ENCODE assay signal across 9 cellular contexts in genomic region chr1:43978264-43978550, GRCh38. TPM values are rescaled to one million over a fixed set of nuclear protein-coding genes. Genes with fewer than 3 reads are reported as not detected.
DNase-seq lines count a peak whose midpoint lies in the region; ATAC-seq and TF ChIP-seq lines count a peak whose summit lies in the region.
"Had no signal": no experiment of that assay in that cellular context is flagged by ENCODE, and none has a peak within 500 bp of the region (broad histone marks: within the 10 kb centered on the region; RNA-seq: fewer than 3 reads in every experiment).

No MANE protein-coding gene starts in this region.

- H3K36me3 ChIP-seq in liver (ENCODE audit: control insufficient read depth in 4 of 4, insufficient read depth in 3 of 4, low read depth in 1 of 4, low read length in 3 of 4) = peaks cover 0 to 13% (median 8%) of the 10 kb centered on the region in 4 donors

- peaks cover 53% of the 10 kb centered on the region for H3K4me1 Mint-ChIP-seq in stimulated activated naive CD8-positive, alpha-beta T cell treated with anti-CD3 and anti-CD28 coated beads, Interleukin-15, Interleukin-2, amounts not matched to agents 100 ng/mL and 50 ng/mL, for 24 hours (ENCODE audit: low read depth)
- H3K4me1 Mint-ChIP-seq in activated T-helper 17 cell treated with anti-CD3 and anti-CD28 coated beads, Interleukin-2, amount 50 U/mL, for 72 hours = peaks cover 47% of the 10 kb centered on the region

- H3K9ac ChIP-seq in liver (ENCODE audit: low read depth in 1 of 2, low read length in 2 of 2) = no peak overlapping the region

- H3K27me3 Mint-ChIP-seq in stimulated activated naive CD8-positive, alpha-beta T cell treated with anti-CD3 and anti-CD28 coated beads, Interleukin-15, Interleukin-2, amounts not matched to agents 100 ng/mL and 50 ng/mL, for 24 hours = no peaks in the 10 kb centered on the region
- H3K27me3 Mint-ChIP-seq in activated T-helper 17 cell treated with anti-CD3 and anti-CD28 coated beads, Interleukin-2, amount 50 U/mL, for 72 hours = no peaks in the 10 kb centered on the region

- no peak for TF ChIP-seq CTCF in liver (IDR thresholded peaks at IDR 0.05; ENCODE audit: low read depth, low read length, missing input control)

- no peak overlapping the region for H3K27ac Mint-ChIP-seq in stimulated activated naive CD8-positive, alpha-beta T cell treated with anti-CD3 and anti-CD28 coated beads, Interleukin-15, Interleukin-2, amounts not matched to agents 100 ng/mL and 50 ng/mL, for 24 hours
- H3K27ac Mint-ChIP-seq in activated T-helper 17 cell treated with anti-CD3 and anti-CD28 coated beads, Interleukin-2, amount 50 U/mL, for 72 hours = peak overlapping the region; percentile 71

- peaks cover 46% of the 10 kb centered on the region for H3K36me3 Mint-ChIP-seq in stimulated activated naive CD8-positive, alpha-beta T cell treated with anti-CD3 and anti-CD28 coated beads, Interleukin-15, Interleukin-2, amounts not matched to agents 100 ng/mL and 50 ng/mL, for 24 hours (ENCODE audit: low read depth)
- H3K36me3 Mint-ChIP-seq in activated T-helper 17 cell treated with anti-CD3 and anti-CD28 coated beads, Interleukin-2, amount 50 U/mL, for 72 hours (ENCODE audit: low read depth) = peaks cover 56% of the 10 kb centered on the region

- no peaks in the 10 kb centered on the region for H3K9me3 ChIP-seq in liver (ENCODE audit: control insufficient read depth in 4 of 4, low read length in 3 of 4)
- H3K9me3 ChIP-seq: esophagus squamous epithelium had no signal

- H3K27me3 ChIP-seq in liver (ENCODE audit: control insufficient read depth in 4 of 4, insufficient read depth in 4 of 4, low read length in 3 of 4) = no peaks in the 10 kb centered on the region
- H3K27me3 ChIP-seq: esophagus squamous epithelium had no signal

- WGBS in liver = 27% methylated on average over 5 of the region's 5 CpGs

- no peak for DNase-seq in stimulated activated naive CD8-positive, alpha-beta T cell treated with anti-CD3 and anti-CD28 coated beads, Interleukin-15, Interleukin-2, amounts not matched to agents 100 U/mL and 50 U/mL, for 24 hours
- DNase-seq in hypothalamus (lab: John Stamatoyannopoulos, UW) (no peak), NCI-H128 (lab: John Stamatoyannopoulos, UW; ENCODE audit: unreplicated experiment) (no peak), Ammon's horn (ENCODE audit: low spot score) (no peak)
- DNase-seq in activated CD4-positive, alpha-beta T cell treated with anti-CD3 and anti-CD28 coated beads, Interleukin-2, amount 50 U/mL, for 4 hours = no peak
- DNase-seq: esophagus squamous epithelium had no signal

- TF ChIP-seq RAD21 in liver (IDR thresholded peaks at IDR 0.05) = no peak

- H3K4me3 ChIP-seq in liver (ENCODE audit: low read depth in 1 of 3, low read length in 3 of 3) = peak overlapping the region in 1 of 3 donors; percentile 75

- peak overlapping the region; percentile 43 to 72 for H3K27ac ChIP-seq in liver (ENCODE audit: low read depth in 1 of 2, low read length in 2 of 2)

- no peak for ATAC-seq in stimulated activated naive CD8-positive, alpha-beta T cell treated with anti-CD3 and anti-CD28 coated beads, Interleukin-15, Interleukin-2, amounts not matched to agents 100 U/mL and 50 U/mL, for 24 hours
- ATAC-seq in activated T-helper 17 cell treated with anti-CD3 and anti-CD28 coated beads, Interleukin-2, amount 50 U/mL, for 72 hours (replicated peaks) = no peak

- H3K9me3 Mint-ChIP-seq in stimulated activated naive CD8-positive, alpha-beta T cell treated with anti-CD3 and anti-CD28 coated beads, Interleukin-15, Interleukin-2, amounts not matched to agents 100 ng/mL and 50 ng/mL, for 24 hours = no peaks in the 10 kb centered on the region
- no peaks in the 10 kb centered on the region for H3K9me3 Mint-ChIP-seq in activated T-helper 17 cell treated with anti-CD3 and anti-CD28 coated beads, Interleukin-2, amount 50 U/mL, for 72 hours

- H3K4me1 ChIP-seq in liver (ENCODE audit: control insufficient read depth in 4 of 4, insufficient read depth in 4 of 4, low read length in 3 of 4) = peaks cover 9 to 58% (median 45%) of the 10 kb centered on the region in 4 donors

- peak overlapping the region; percentile 84 for H3K4me3 Mint-ChIP-seq in stimulated activated naive CD8-positive, alpha-beta T cell treated with anti-CD3 and anti-CD28 coated beads, Interleukin-15, Interleukin-2, amounts not matched to agents 100 ng/mL and 50 ng/mL, for 24 hours
- H3K4me3 Mint-ChIP-seq in activated T-helper 17 cell treated with anti-CD3 and anti-CD28 coated beads, Interleukin-2, amount 50 U/mL, for 72 hours = peak overlapping the region; percentile 97

TF ChIP-seq in liver, 16 proteins besides CTCF, POLR2A, EP300 and RAD21:
- TF ChIP-seq TAF1 (conservative IDR thresholded peaks at IDR 0.05) = no peak
- TF ChIP-seq HNF4G (IDR thresholded peaks at IDR 0.05) = no peak
- peak; percentile 47 to 53 for TF ChIP-seq HNF4A (conservative IDR thresholded peaks at IDR 0.05)
- TF ChIP-seq SP1 (IDR thresholded peaks at IDR 0.05) = peak; percentile 29
- peak in 1 of 2 donors; percentile 38 for TF ChIP-seq RXRA (IDR thresholded peaks at IDR 0.05)
- no peak for TF ChIP-seq GABPA (IDR thresholded peaks at IDR 0.05 in 1 of 2, conservative IDR thresholded peaks at IDR 0.05 in 1 of 2)
- no peak for TF ChIP-seq FOXA2 (IDR thresholded peaks at IDR 0.05)
- no peak for TF ChIP-seq ATF3 (IDR thresholded peaks at IDR 0.05)
- TF ChIP-seq MAX (IDR thresholded peaks at IDR 0.05) = no peak
- no peak for TF ChIP-seq JUND (IDR thresholded peaks at IDR 0.05)
- peak in 1 of 2 donors; percentile 19 for TF ChIP-seq EGR1 (IDR thresholded peaks at IDR 0.05; ENCODE audit: low read depth in 2 of 2)

RNA-seq across cellular contexts. Expression of gene B4GALT2, which starts 0.8 kb away (rescaled TPM):
- 10 to 100 TPM; 18.5 to 34.4 TPM for total RNA-seq in activated T-helper 17 cell treated with anti-CD3 and anti-CD28 coated beads, Interleukin-2, amount 50 U/mL, for 72 hours
- 10 to 100 TPM; 12.8 to 19.4 TPM for total RNA-seq in liver
- polyA plus RNA-seq in liver = 10 to 100 TPM in 1 of 2 donors, 1 to 10 TPM in 1; 2.9 to 31.5 TPM

RNA-seq across cellular contexts. Expression of gene ATP6V0B, which starts 3.4 kb away (rescaled TPM):
- total RNA-seq in activated T-helper 17 cell treated with anti-CD3 and anti-CD28 coated beads, Interleukin-2, amount 50 U/mL, for 72 hours = 100 to 1,000 TPM in 1 of 2 donors, 10 to 100 TPM in 1; 80.1 to 183 TPM
- total RNA-seq in liver = 10 to 100 TPM; 69.5 to 99.5 TPM
- 100 to 1,000 TPM; 158 to 277 TPM for polyA plus RNA-seq in liver

RNA-seq across cellular contexts. Expression of gene DPH2, which starts 8.4 kb away (rescaled TPM):
- total RNA-seq in activated T-helper 17 cell treated with anti-CD3 and anti-CD28 coated beads, Interleukin-2, amount 50 U/mL, for 72 hours = 10 to 100 TPM; 24.7 to 59.4 TPM
- total RNA-seq in liver = 10 to 100 TPM in 1 of 2 donors, 1 to 10 TPM in 1; 9.3 to 20.9 TPM
- polyA plus RNA-seq in liver = 10 to 100 TPM; 13.0 to 17.7 TPM

RNA-seq across cellular contexts. Expression of gene CCDC24, which starts 13.2 kb away (rescaled TPM):
- 1 to 10 TPM in 1 of 2 donors, under 1 TPM in 1; 0.95 to 2.6 TPM for total RNA-seq in activated T-helper 17 cell treated with anti-CD3 and anti-CD28 coated beads, Interleukin-2, amount 50 U/mL, for 72 hours
- 1 to 10 TPM in 1 of 2 donors, under 1 TPM in 1; 0.92 to 4.2 TPM for total RNA-seq in liver
- polyA plus RNA-seq in liver = 1 to 10 TPM; 2.2 to 2.5 TPM

RNA-seq across cellular contexts. Expression of gene IPO13, which starts 31.5 kb away (rescaled TPM):
- total RNA-seq in activated T-helper 17 cell treated with anti-CD3 and anti-CD28 coated beads, Interleukin-2, amount 50 U/mL, for 72 hours = 10 to 100 TPM in 1 of 2 donors, 1 to 10 TPM in 1; 9.4 to 26.5 TPM
- 10 to 100 TPM in 1 of 2 donors, 1 to 10 TPM in 1; 9.1 to 15.1 TPM for total RNA-seq in liver
- 10 to 100 TPM in 1 of 2 donors, 1 to 10 TPM in 1; 8.6 to 12.0 TPM for polyA plus RNA-seq in liver
